ENCODE assay signal across 14 cellular contexts in the genomic region with DNA sequence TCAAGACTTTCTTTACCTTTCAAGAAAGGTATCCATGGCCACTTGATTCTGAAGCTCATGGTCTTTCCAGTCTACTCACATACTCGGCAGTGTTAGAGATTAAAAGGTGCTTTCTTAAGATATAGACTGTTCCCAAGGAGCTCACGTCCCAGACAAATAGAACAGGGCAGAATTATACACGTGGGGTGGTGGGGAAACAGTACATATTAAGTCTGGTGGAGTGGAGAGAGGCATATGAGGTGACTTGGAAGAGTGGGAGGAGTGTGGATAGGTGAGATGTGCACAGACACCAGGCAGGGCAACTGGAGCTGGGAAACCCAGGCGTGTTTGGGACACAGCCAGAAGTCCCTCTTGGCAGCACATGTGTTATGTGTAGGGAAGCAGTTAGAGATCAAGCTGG. TPM values are rescaled to one million over a fixed set of nuclear protein-coding genes. Genes with fewer than 3 reads are reported as not detected.
"Had no signal": no experiment of that assay in that cellular context is flagged by ENCODE, and none has a peak within 500 bp of the region (broad histone marks: within the 10 kb centered on the region; RNA-seq: fewer than 3 reads in every experiment).

No MANE protein-coding gene starts in this region.

RNA-seq across cellular contexts. Expression of gene OR11H12, which starts 37.9 kb away (rescaled TPM):
- total RNA-seq: stomach, subcutaneous adipose tissue, suprapubic skin, temporal lobe, testis, thoracic aorta, thyroid gland, tibial nerve, transverse colon, upper lobe of right lung, ureter, urinary bladder, uterus, vagina had no signal
